In the genomic region with DNA sequence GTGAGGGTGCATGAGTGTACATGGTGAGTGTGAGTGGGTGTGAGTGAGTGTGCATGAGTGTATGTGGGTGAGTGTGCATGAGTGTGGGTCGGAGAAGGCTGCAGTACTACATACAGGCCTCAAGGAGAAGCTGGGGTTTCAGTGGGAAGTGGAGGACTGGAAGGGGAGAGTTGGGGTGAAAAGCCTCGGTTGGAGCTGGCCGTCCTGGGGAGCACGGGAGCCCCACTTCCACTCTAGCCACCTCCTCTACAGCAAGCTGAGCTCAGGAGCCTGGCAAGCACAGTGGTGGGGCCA, we compare ENCODE assay signal across 21 cellular contexts.
DNase-seq lines count a peak whose midpoint lies in the region; ATAC-seq and TF ChIP-seq lines count a peak whose summit lies in the region.
"Had no signal": no experiment of that assay in that cellular context is flagged by ENCODE, and none has a peak within 500 bp of the region (broad histone marks: within the 10 kb centered on the region; RNA-seq: fewer than 3 reads in every experiment).

No MANE protein-coding gene starts in this region.

- no peak for DNase-seq in activated CD8-positive, alpha-beta memory T cell treated with anti-CD3 and anti-CD28 coated beads, Interleukin-2, amount 10 ng/mL, durations not matched to agents 7 days and 5 days
- DNase-seq in activated CD8-positive, alpha-beta memory T cell treated with anti-CD3 and anti-CD28 coated beads, Interleukin-2, amount 50 U/mL, for 48 hours = no peak
- DNase-seq in WERI-Rb-1 (no peak), endodermal cell (peak; percentile 35), trophoblast cell (no peak), LoVo (ENCODE audit: low spot score) (no peak), nucleus accumbens (lab: John Stamatoyannopoulos, UW) (no peak), globus pallidus (ENCODE audit: low spot score) (no peak)
- DNase-seq: COR-L47, GM23248, HFFc6, MG63, NCI-H1092 treated with DMSO at 0.1 percent for 48 hours, NCI-H1694, NCI-H446 treated with DMSO at 0.1 percent for 48 hours, NCI-H82, SHP77 treated with DMSO at 0.1 percent for 48 hours had no signal

- H4K8ac ChIP-seq in trophoblast cell (ENCODE audit: low read depth, low read length) = no peak overlapping the region

- H3K23ac ChIP-seq in trophoblast cell (ENCODE audit: low read length) = no peak overlapping the region

- H3K4me1 Mint-ChIP-seq in activated CD8-positive, alpha-beta memory T cell treated with anti-CD3 and anti-CD28 coated beads, Interleukin-2, amount 10 ng/mL, durations not matched to agents 7 days and 5 days = no peaks in the 10 kb centered on the region
- peaks cover 8% of the 10 kb centered on the region for H3K4me1 Mint-ChIP-seq in endodermal cell

- H3K27ac ChIP-seq in WERI-Rb-1 (no peak overlapping the region), endodermal cell (ENCODE audit: low read depth, low read length) (no peak overlapping the region), trophoblast cell (ENCODE audit: low read depth, low read length) (no peak overlapping the region)
- H3K27ac ChIP-seq: C4-2B, GM23248, HL-60, KMS-11 had no signal

- no peak overlapping the region for H2BK120ac ChIP-seq in trophoblast cell (ENCODE audit: insufficient read depth, low read length, poor library complexity)

- 94% methylated on average over 3 of the region's 4 CpGs; no CpG with 5 or more reads in 1 of the 2 experiments for WGBS in endodermal cell (ENCODE audit: insufficient coverage in 1 of 2, insufficient read length in 1 of 2), 2 experiments
- WGBS in trophoblast cell (ENCODE audit: extremely low coverage, insufficient coverage, insufficient read length) = no CpG with 5 or more reads among the region's 4 CpGs

- no peak overlapping the region for H2AK5ac ChIP-seq in trophoblast cell (ENCODE audit: low read length)

- H3K79me2 ChIP-seq in trophoblast cell (ENCODE audit: control insufficient read depth, insufficient read depth, low read length, poor library complexity) = no peaks in the 10 kb centered on the region

- no peak overlapping the region for H3K14ac ChIP-seq in trophoblast cell (ENCODE audit: low read length)

- CTCF ChIA-PET in activated CD8-positive, alpha-beta memory T cell treated with anti-CD3 and anti-CD28 coated beads, Interleukin-2, amount 10 ng/mL, durations not matched to agents 7 days and 5 days (lab: Charles Lee) = no interaction called here

- H3K27me3 Mint-ChIP-seq in activated CD8-positive, alpha-beta memory T cell treated with anti-CD3 and anti-CD28 coated beads, Interleukin-2, amount 10 ng/mL, durations not matched to agents 7 days and 5 days = no peaks in the 10 kb centered on the region
- peaks cover 3% of the 10 kb centered on the region for H3K27me3 Mint-ChIP-seq in endodermal cell (ENCODE audit: insufficient read depth)

- no peak overlapping the region for H2AFZ ChIP-seq in trophoblast cell (ENCODE audit: insufficient read depth, low read length, poor library complexity)
- H2AFZ ChIP-seq: GM23248 had no signal

- H4K12ac ChIP-seq in trophoblast cell (ENCODE audit: low read depth, low read length) = no peak overlapping the region

- H3K36me3 ChIP-seq in WERI-Rb-1 = no peaks in the 10 kb centered on the region
- no peaks in the 10 kb centered on the region for H3K36me3 ChIP-seq in endodermal cell (ENCODE audit: control insufficient read depth, insufficient read depth, low read length)
- no peaks in the 10 kb centered on the region for H3K36me3 ChIP-seq in trophoblast cell (ENCODE audit: control insufficient read depth in 1 of 2, insufficient read depth in 2 of 2, low read length in 2 of 2)
- H3K36me3 ChIP-seq: MG63 had no signal

- H3K4me2 ChIP-seq in trophoblast cell (ENCODE audit: low read length) = no peak overlapping the region
- H3K4me2 ChIP-seq: KMS-11 had no signal

- H3K27ac Mint-ChIP-seq in activated CD8-positive, alpha-beta memory T cell treated with anti-CD3 and anti-CD28 coated beads, Interleukin-2, amount 10 ng/mL, durations not matched to agents 7 days and 5 days = peak overlapping the region; percentile 7
- no peak overlapping the region for H3K27ac Mint-ChIP-seq in endodermal cell
- H3K27ac Mint-ChIP-seq: HFFc6 had no signal

- H3K9me3 ChIP-seq in WERI-Rb-1 (ENCODE audit: severe bottlenecking) = peaks cover 6% of the 10 kb centered on the region
- no peaks in the 10 kb centered on the region for H3K9me3 ChIP-seq in endodermal cell (ENCODE audit: control insufficient read depth, low read length)
- H3K9me3 ChIP-seq in trophoblast cell (ENCODE audit: insufficient read depth, low read depth, low read length) = peaks cover 10% of the 10 kb centered on the region
- H3K9me3 ChIP-seq: MG63 had no signal

- H3K18ac ChIP-seq in trophoblast cell (ENCODE audit: low read length) = no peak overlapping the region

- no peak for ATAC-seq in activated CD8-positive, alpha-beta memory T cell treated with anti-CD3 and anti-CD28 coated beads, Interleukin-2, amount 10 ng/mL, durations not matched to agents 7 days and 5 days
- ATAC-seq: Panc1 had no signal

- H4K91ac ChIP-seq in trophoblast cell (ENCODE audit: low read depth, low read length) = no peak overlapping the region

- H2BK5ac ChIP-seq in trophoblast cell (ENCODE audit: low read depth, low read length, poor library complexity) = no peak overlapping the region

- H2BK12ac ChIP-seq in trophoblast cell (ENCODE audit: low read length) = no peak overlapping the region

- H3K9me3 Mint-ChIP-seq in activated CD8-positive, alpha-beta memory T cell treated with anti-CD3 and anti-CD28 coated beads, Interleukin-2, amount 10 ng/mL, durations not matched to agents 7 days and 5 days (ENCODE audit: low read depth) = peaks cover 4% of the 10 kb centered on the region
- no peaks in the 10 kb centered on the region for H3K9me3 Mint-ChIP-seq in endodermal cell
- H3K9me3 Mint-ChIP-seq: HFFc6 had no signal

- H3K9ac ChIP-seq in endodermal cell (ENCODE audit: extremely low read depth, low read length, poor library complexity, severe bottlenecking) = no peak overlapping the region
- H3K9ac ChIP-seq in trophoblast cell (ENCODE audit: low read length) = no peak overlapping the region
- H3K9ac ChIP-seq: GM23248, KMS-11 had no signal

- H3K4me1 ChIP-seq in endodermal cell (ENCODE audit: control insufficient read depth, insufficient read depth, low read length) = no peaks in the 10 kb centered on the region
- no peaks in the 10 kb centered on the region for H3K4me1 ChIP-seq in trophoblast cell (ENCODE audit: control insufficient read depth in 1 of 2, insufficient read depth in 2 of 2, low read length in 2 of 2)

- no peaks in the 10 kb centered on the region for H3K36me3 Mint-ChIP-seq in activated CD8-positive, alpha-beta memory T cell treated with anti-CD3 and anti-CD28 coated beads, Interleukin-2, amount 10 ng/mL, durations not matched to agents 7 days and 5 days
- no peaks in the 10 kb centered on the region for H3K36me3 Mint-ChIP-seq in endodermal cell (ENCODE audit: low read depth)

- H3K27me3 ChIP-seq in WERI-Rb-1 (ENCODE audit: insufficient read depth, low read depth, severe bottlenecking) (no peaks in the 10 kb centered on the region), endodermal cell (ENCODE audit: control insufficient read depth, insufficient read depth, low read length, poor library complexity, severe bottlenecking) (no peaks in the 10 kb centered on the region), trophoblast cell (ENCODE audit: insufficient read depth, low read length) (no peaks in the 10 kb centered on the region)
- H3K27me3 ChIP-seq: MG63 had no signal

- no peak overlapping the region for H3K4ac ChIP-seq in trophoblast cell (ENCODE audit: low read depth, low read length)

- no peaks in the 10 kb centered on the region for H3K79me1 ChIP-seq in trophoblast cell (ENCODE audit: low read length)

- H3K4me3 ChIP-seq in WERI-Rb-1 (ENCODE audit: low read depth, low read length) (no peak overlapping the region), endodermal cell (ENCODE audit: low read length) (no peak overlapping the region), trophoblast cell (ENCODE audit: low read depth, low read length) (peak overlapping the region; percentile 26)
- H3K4me3 ChIP-seq: GM23248, MG63 had no signal

- TF ChIP-seq CTCF in WERI-Rb-1 (IDR thresholded peaks at IDR 0.05; ENCODE audit: low read depth, low read length) (0 out of 2 replicates have a peak, but pooled peaks have one; percentile 21), endodermal cell (conservative IDR thresholded peaks at IDR 0.05) (peak; percentile 47)

- H3K4me3 Mint-ChIP-seq in activated CD8-positive, alpha-beta memory T cell treated with anti-CD3 and anti-CD28 coated beads, Interleukin-2, amount 10 ng/mL, durations not matched to agents 7 days and 5 days = no peak overlapping the region
- H3K4me3 Mint-ChIP-seq in endodermal cell = no peak overlapping the region
- H3K4me3 Mint-ChIP-seq: HFFc6 had no signal
